Comparison of ENCODE assay signal across 21 cellular contexts in genomic region chr4:10716163-10716562, GRCh38. TPM values are rescaled to one million over a fixed set of nuclear protein-coding genes. Genes with fewer than 3 reads are reported as not detected.
"Had no signal": no experiment of that assay in that cellular context is flagged by ENCODE, and none has a peak within 500 bp of the region (broad histone marks: within the 10 kb centered on the region; RNA-seq: fewer than 3 reads in every experiment).

No MANE protein-coding gene starts in this region.

- H3K36me3 Mint-ChIP-seq: type B pancreatic cell had no signal

- H3K9me3 Mint-ChIP-seq: type B pancreatic cell had no signal

- H3K4me1 ChIP-seq: esophagus squamous epithelium, psoas muscle, right lobe of liver had no signal

- H3K4me3 ChIP-seq: coronary artery, esophagus squamous epithelium, psoas muscle, right lobe of liver had no signal

- DNase-seq: activated CD4-positive, alpha-beta T cell treated with anti-CD3 and anti-CD28 coated beads, Interleukin-2, amount 50 U/mL, for 4 hours; activated CD4-positive, CD25-positive, alpha-beta regulatory T cell treated with anti-CD3 and anti-CD28 coated beads, Interleukin-2, amount 50 U/mL, for 72 hours; activated naive CD4-positive, alpha-beta T cell treated with Interleukin-2 at 50 U/mL for 16 hours; activated naive CD8-positive, alpha-beta T cell treated with anti-CD3 and anti-CD28 coated beads, Interleukin-2, amount 50 U/mL, for 24 hours; activated T-cell treated with anti-CD3 and anti-CD28 coated beads for 4 hours; effector CD8-positive, alpha-beta T cell; esophagus squamous epithelium; foreskin melanocyte; left ventricle myocardium superior; nephron progenitor cell; occipital lobe; psoas muscle; right lobe of liver had no signal

- H3K27ac ChIP-seq: coronary artery, esophagus squamous epithelium, psoas muscle, right lobe of liver had no signal

- H3K27me3 ChIP-seq: right lobe of liver had no signal

- H3K27ac Mint-ChIP-seq: activated naive CD8-positive, alpha-beta T cell treated with anti-CD3 and anti-CD28 coated beads, Interleukin-2, amount 50 U/mL, for 24 hours; stimulated activated naive CD8-positive, alpha-beta T cell treated with anti-CD3 and anti-CD28 coated beads, Interleukin-15, Interleukin-2, amounts not matched to agents 100 ng/mL and 50 ng/mL, for 24 hours; type B pancreatic cell had no signal

- H3K4me3 Mint-ChIP-seq: activated naive CD8-positive, alpha-beta T cell treated with anti-CD3 and anti-CD28 coated beads, Interleukin-2, amount 50 U/mL, for 24 hours; nephron progenitor cell; stimulated activated naive CD8-positive, alpha-beta T cell treated with anti-CD3 and anti-CD28 coated beads, Interleukin-15, Interleukin-2, amounts not matched to agents 100 ng/mL and 50 ng/mL, for 24 hours; type B pancreatic cell had no signal

- H3K9me3 ChIP-seq: esophagus squamous epithelium, psoas muscle, right lobe of liver had no signal

- H3K36me3 ChIP-seq: esophagus squamous epithelium, right lobe of liver had no signal

- H3K27me3 Mint-ChIP-seq: type B pancreatic cell had no signal

RNA-seq across cellular contexts. Expression of gene CLNK, which starts 31.6 kb away (rescaled TPM):
- total RNA-seq: cardiac septum, endothelial cell of umbilical vein, kidney epithelial cell, left ventricle myocardium superior, mesenteric fat pad, occipital lobe, right lobe of liver, temporal lobe had no signal
- polyA plus RNA-seq: endothelial cell of umbilical vein had no signal
